Comparison of ENCODE assay signal across 1 cellular context in genomic region chr5:82976887-82977286, GRCh38.
TF ChIP-seq lines count a peak whose summit lies in the region.
"Not testable (repeated sequence)": the region's sequence is repeated elsewhere in the genome, so short reads cannot be mapped to it uniquely, and the experiment has no call there.

No MANE protein-coding gene starts in this region.

TF ChIP-seq in HepG2, 621 proteins besides CTCF, POLR2A, EP300 and RAD21 (continued from another document and continues in another):
- TF ChIP-seq ARID5B (CRISPR knock-in tag; IDR thresholded peaks at IDR 0.05) = peak; percentile 99
- TF ChIP-seq ZEB1 (IDR thresholded peaks at IDR 0.05; ENCODE audit: insufficient replicate concordance, low read depth) = peak; percentile 43
- peak; percentile 75 to 93; a peak in 3 of 4 replicates for TF ChIP-seq NR2F1 (CRISPR knock-in tag; IDR thresholded peaks at IDR 0.05)
- TF ChIP-seq DPF2 (CRISPR knock-in tag; IDR thresholded peaks at IDR 0.05; ENCODE audit: borderline replicate concordance, low read depth) = peak; percentile 83
- peak; percentile 38 for TF ChIP-seq JARID2 (CRISPR knock-in tag; IDR thresholded peaks at IDR 0.05; ENCODE audit: insufficient replicate concordance)
- TF ChIP-seq CBFB (CRISPR knock-in tag; IDR thresholded peaks at IDR 0.05) = peak; percentile 77
- TF ChIP-seq, protein P1, sequence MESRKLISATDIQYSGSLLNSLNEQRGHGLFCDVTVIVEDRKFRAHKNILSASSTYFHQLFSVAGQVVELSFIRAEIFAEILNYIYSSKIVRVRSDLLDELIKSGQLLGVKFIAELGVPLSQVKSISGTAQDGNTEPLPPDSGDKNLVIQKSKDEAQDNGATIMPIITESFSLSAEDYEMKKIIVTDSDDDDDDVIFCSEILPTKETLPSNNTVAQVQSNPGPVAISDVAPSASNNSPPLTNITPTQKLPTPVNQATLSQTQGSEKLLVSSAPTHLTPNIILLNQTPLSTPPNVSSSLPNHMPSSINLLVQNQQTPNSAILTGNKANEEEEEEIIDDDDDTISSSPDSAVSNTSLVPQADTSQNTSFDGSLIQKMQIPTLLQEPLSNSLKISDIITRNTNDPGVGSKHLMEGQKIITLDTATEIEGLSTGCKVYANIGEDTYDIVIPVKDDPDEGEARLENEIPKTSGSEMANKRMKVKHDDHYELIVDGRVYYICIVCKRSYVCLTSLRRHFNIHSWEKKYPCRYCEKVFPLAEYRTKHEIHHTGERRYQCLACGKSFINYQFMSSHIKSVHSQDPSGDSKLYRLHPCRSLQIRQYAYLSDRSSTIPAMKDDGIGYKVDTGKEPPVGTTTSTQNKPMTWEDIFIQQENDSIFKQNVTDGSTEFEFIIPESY (CRISPR knock-in tag; IDR thresholded peaks at IDR 0.05) = peak; percentile 69
- TF ChIP-seq NCOR1 (IDR thresholded peaks at IDR 0.05; ENCODE audit: borderline replicate concordance, low read length) = peak; percentile 91
- TF ChIP-seq SOX5 (CRISPR knock-in tag; IDR thresholded peaks at IDR 0.05; ENCODE audit: borderline replicate concordance) = peak; percentile 92
- TF ChIP-seq ZNF142 (CRISPR knock-in tag; IDR thresholded peaks at IDR 0.05) = 0 out of 2 replicates have a peak, but pooled peaks have one; percentile 27
- peak; percentile 59; the same call in 1 of the 2 replicates for TF ChIP-seq ZNF710 (CRISPR knock-in tag; IDR thresholded peaks at IDR 0.05; ENCODE audit: borderline replicate concordance)
- TF ChIP-seq, protein P2, sequence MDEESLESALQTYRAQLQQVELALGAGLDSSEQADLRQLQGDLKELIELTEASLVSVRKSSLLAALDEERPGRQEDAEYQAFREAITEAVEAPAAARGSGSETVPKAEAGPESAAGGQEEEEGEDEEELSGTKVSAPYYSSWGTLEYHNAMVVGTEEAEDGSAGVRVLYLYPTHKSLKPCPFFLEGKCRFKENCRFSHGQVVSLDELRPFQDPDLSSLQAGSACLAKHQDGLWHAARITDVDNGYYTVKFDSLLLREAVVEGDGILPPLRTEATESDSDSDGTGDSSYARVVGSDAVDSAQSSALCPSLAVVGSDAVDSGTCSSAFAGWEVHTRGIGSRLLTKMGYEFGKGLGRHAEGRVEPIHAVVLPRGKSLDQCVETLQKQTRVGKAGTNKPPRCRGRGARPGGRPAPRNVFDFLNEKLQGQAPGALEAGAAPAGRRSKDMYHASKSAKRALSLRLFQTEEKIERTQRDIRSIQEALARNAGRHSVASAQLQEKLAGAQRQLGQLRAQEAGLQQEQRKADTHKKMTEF (CRISPR knock-in tag; IDR thresholded peaks at IDR 0.05) = peak; percentile 88
- TF ChIP-seq ARID3A (IDR thresholded peaks at IDR 0.05; ENCODE audit: low read depth, low read length) = peak; percentile 89
- TF ChIP-seq SKI (IDR thresholded peaks at IDR 0.05; ENCODE audit: partially characterized antibody) = peak; percentile 94
- peak; percentile 76; the same call in 1 of the 2 replicates for TF ChIP-seq SIX1 (CRISPR knock-in tag; IDR thresholded peaks at IDR 0.05; ENCODE audit: borderline replicate concordance)
- peak; percentile 62; the same call in 1 of the 2 replicates for TF ChIP-seq TBX3 (IDR thresholded peaks at IDR 0.05; ENCODE audit: borderline replicate concordance)
- TF ChIP-seq MED1 (CRISPR knock-in tag; IDR thresholded peaks at IDR 0.05) = peak; percentile 84
- peak; percentile 87; the same call in 1 of the 2 replicates for TF ChIP-seq MIER3 (CRISPR knock-in tag; IDR thresholded peaks at IDR 0.05; ENCODE audit: borderline replicate concordance)
- peak; percentile 88 for TF ChIP-seq NFIC (IDR thresholded peaks at IDR 0.05; ENCODE audit: low read length)
- TF ChIP-seq CEBPG (CRISPR knock-in tag; IDR thresholded peaks at IDR 0.05) = peak; percentile 92
- 0 out of 2 replicates have a peak, but pooled peaks have one; percentile 15 for TF ChIP-seq ZNF629 (CRISPR knock-in tag; conservative IDR thresholded peaks at IDR 0.05)
- TF ChIP-seq HNF4A (CRISPR knock-in tag; IDR thresholded peaks at IDR 0.05) = peak; percentile 97
- not testable (repeated sequence) for TF ChIP-seq TCF12 (IDR thresholded peaks at IDR 0.05); MAZ (IDR thresholded peaks at IDR 0.05; ENCODE audit: borderline replicate concordance, low read depth, low read length); FOXA1 (IDR thresholded peaks at IDR 0.05)
- peak; percentile 87 for TF ChIP-seq TCF12 (CRISPR knock-in tag; IDR thresholded peaks at IDR 0.05)
- peak; percentile 87 for TF ChIP-seq RCOR2 (CRISPR knock-in tag; IDR thresholded peaks at IDR 0.05)
- TF ChIP-seq ZBTB7B (CRISPR knock-in tag; IDR thresholded peaks at IDR 0.05) = peak; percentile 90
- peak; percentile 87 for TF ChIP-seq TRIM24 (CRISPR knock-in tag; IDR thresholded peaks at IDR 0.05)
- peak; percentile 72; the same call in 1 of the 2 replicates for TF ChIP-seq ZNF205 (CRISPR knock-in tag; IDR thresholded peaks at IDR 0.05)
- TF ChIP-seq FOXA3 (CRISPR knock-in tag; IDR thresholded peaks at IDR 0.05) = peak; percentile 88
- 0 out of 2 replicates have a peak, but pooled peaks have one; percentile 36 for TF ChIP-seq MAZ (CRISPR knock-in tag; IDR thresholded peaks at IDR 0.05; ENCODE audit: low read depth)
- peak; percentile 66 for TF ChIP-seq ATF1 (CRISPR knock-in tag; IDR thresholded peaks at IDR 0.05)
- peak; percentile 57 for TF ChIP-seq PHF5A (CRISPR knock-in tag; IDR thresholded peaks at IDR 0.05; ENCODE audit: low read depth, unreplicated experiment)
- peak; percentile 88 for TF ChIP-seq HMG20B (CRISPR knock-in tag; conservative IDR thresholded peaks at IDR 0.05)
- TF ChIP-seq STAT5B (CRISPR knock-in tag; IDR thresholded peaks at IDR 0.05) = 0 out of 2 replicates have a peak, but pooled peaks have one; percentile 25
- TF ChIP-seq ZNF605 (CRISPR knock-in tag; IDR thresholded peaks at IDR 0.05) = peak; percentile 74
- peak; percentile 51; the same call in 1 of the 2 replicates for TF ChIP-seq JUN (CRISPR knock-in tag; IDR thresholded peaks at IDR 0.05)
- TF ChIP-seq HBP1 (CRISPR knock-in tag; IDR thresholded peaks at IDR 0.05; ENCODE audit: low read depth) = 0 out of 2 replicates have a peak, but pooled peaks have one; percentile 30
- TF ChIP-seq ZFP1 (CRISPR knock-in tag; IDR thresholded peaks at IDR 0.05) = 0 out of 2 replicates have a peak, but pooled peaks have one; percentile 79
- TF ChIP-seq MLX (CRISPR knock-in tag; IDR thresholded peaks at IDR 0.05) = peak; percentile 64; the same call in 1 of the 2 replicates
- peak; percentile 71 for TF ChIP-seq FOXA1 (CRISPR knock-in tag; IDR thresholded peaks at IDR 0.05)
